Comparison of ENCODE assay signal across 1 cellular context in genomic region chr20:44837949-44838348, GRCh38.
A peak's percentile ranks its signal among the peaks of the same experiment; 100 is the strongest.
TF ChIP-seq lines count a peak whose summit lies in the region.

No MANE protein-coding gene starts in this region.

TF ChIP-seq in HepG2, 621 proteins besides CTCF, POLR2A, EP300 and RAD21:
- TF ChIP-seq ARHGAP35 (CRISPR knock-in tag; IDR thresholded peaks at IDR 0.05; ENCODE audit: borderline replicate concordance): no peak
- peak; percentile 51 for TF ChIP-seq MAFF (IDR thresholded peaks at IDR 0.05; ENCODE audit: low read depth, low read length)
- TF ChIP-seq MAFK (conservative IDR thresholded peaks at IDR 0.05 in 1 of 2, IDR thresholded peaks at IDR 0.05 in 1 of 2; ENCODE audit: low read length in 2 of 2): peak; percentile 73 to 77
